Comparison of ENCODE assay signal across 8 cellular contexts in the genomic region with DNA sequence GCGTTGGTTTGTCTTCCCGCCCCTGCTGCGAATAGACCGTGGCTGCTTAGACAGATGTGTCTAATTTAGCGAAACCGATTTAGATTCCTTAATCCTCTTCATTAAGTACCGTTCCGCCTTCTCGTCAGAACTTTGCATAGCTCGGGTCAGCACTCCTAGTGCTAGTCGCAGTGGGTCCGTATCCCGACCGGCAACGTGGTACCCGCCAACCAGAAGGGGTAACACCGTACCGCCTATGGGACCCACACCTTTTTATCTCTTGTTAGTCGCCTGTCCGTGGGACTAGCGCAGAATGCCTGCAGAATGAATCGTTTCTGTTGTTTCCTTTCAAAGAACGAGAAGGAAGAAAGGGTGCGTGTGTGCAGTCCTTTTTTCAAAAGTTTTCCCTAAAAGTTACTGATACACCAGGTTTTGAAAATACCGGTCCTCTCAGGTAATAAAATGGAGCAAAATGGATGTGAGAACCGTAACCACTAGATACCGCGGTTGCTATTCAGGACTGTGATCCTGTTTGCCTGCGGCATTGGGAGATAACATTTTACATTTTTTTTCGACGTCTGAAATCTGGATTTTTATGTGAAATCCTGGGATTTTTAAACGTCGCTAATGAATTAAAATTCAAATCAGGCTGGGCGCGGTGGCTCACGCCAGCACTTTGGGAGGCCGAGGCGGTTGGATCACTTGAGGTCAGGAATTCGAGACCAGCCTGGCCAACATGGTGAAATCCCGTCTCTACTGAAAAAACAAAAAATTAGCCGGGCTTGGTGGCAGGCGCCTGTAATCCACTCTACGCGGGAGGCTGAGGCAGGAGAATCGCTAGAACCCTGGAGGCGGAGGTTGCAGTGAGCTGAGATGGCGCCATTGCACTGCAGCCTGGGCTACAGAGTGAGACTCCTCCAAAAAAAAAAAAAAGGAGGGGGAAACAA. TPM values are rescaled to one million over a fixed set of nuclear protein-coding genes. Genes with fewer than 3 reads are reported as not detected.
A peak's percentile ranks its signal among the peaks of the same experiment; 100 is the strongest.
DNase-seq lines count a peak whose midpoint lies in the region; ATAC-seq and TF ChIP-seq lines count a peak whose summit lies in the region.

No MANE protein-coding gene starts in this region.

- H3K4me3 Mint-ChIP-seq in GM23338, result peak overlapping the region; percentile 100
- H3K4me3 Mint-ChIP-seq in nephron, result peak overlapping the region; percentile 99 to 100 (median 100)

- H3K9me2 ChIP-seq in GM23338 (ENCODE audit: insufficient read depth), result no peaks in the 10 kb centered on the region

- TF ChIP-seq CTCF in GM23338 (conservative IDR thresholded peaks at IDR 0.05; ENCODE audit: low read depth in 2 of 2) (peak; percentile 11 to 46; a peak in 2 of 4 replicates), NB4 (IDR thresholded peaks at IDR 0.05; ENCODE audit: low read depth, low read length) (no peak), nephron (IDR thresholded peaks at IDR 0.05; ENCODE audit: unreplicated experiment in 3 of 3) (no peak)

- H3K27me3 ChIP-seq in GM23338 (ENCODE audit: insufficient read depth), result no peaks in the 10 kb centered on the region

- DNase-seq in GM23338 (ENCODE audit: low spot score) (peak; percentile 44), NB4 (ENCODE audit: low read depth) (no peak), ecto neural progenitor cell (ENCODE audit: low spot score) (peak; percentile 52), NCI-H524 (lab: John Stamatoyannopoulos, UW) (no peak), CD1c-positive myeloid dendritic cell (ENCODE audit: extremely low spot score) (no peak), cerebellar cortex (ENCODE audit: low spot score) (no peak)

- H3K27me3 Mint-ChIP-seq in GM23338 (ENCODE audit: insufficient read depth, low read depth, poor library complexity), result peaks cover 17% of the 10 kb centered on the region
- H3K27me3 Mint-ChIP-seq in nephron (ENCODE audit: low read depth), result no peaks in the 10 kb centered on the region

- H3K4me2 ChIP-seq in GM23338, result peak overlapping the region; percentile 96

- peaks cover 39% of the 10 kb centered on the region for H3K79me2 ChIP-seq in GM23338 (replicated peaks; ENCODE audit: insufficient read depth)

- peaks cover 18% of the 10 kb centered on the region for H3K4me1 ChIP-seq in GM23338 (ENCODE audit: insufficient read depth)

- H3K27ac Mint-ChIP-seq in GM23338 (peak overlapping the region; percentile 100), nephron (peak overlapping the region; percentile 99 to 100 (median 99))

- TF ChIP-seq POLR2A in GM18505 (IDR thresholded peaks at IDR 0.05; ENCODE audit: borderline replicate concordance, extremely low read depth, insufficient read depth, insufficient read length), result no peak
- no peak for TF ChIP-seq POLR2A in NB4 (IDR thresholded peaks at IDR 0.05; ENCODE audit: extremely low read depth, insufficient read length)

- peak; percentile 26 for ATAC-seq in GM18505 (IDR thresholded peaks at IDR 0.05; ENCODE audit: unreplicated experiment)
- ATAC-seq in GM23338, result peak; percentile 69

- peaks cover 25% of the 10 kb centered on the region for H3K36me3 ChIP-seq in GM23338 (ENCODE audit: insufficient read depth)

- H3K27ac ChIP-seq in GM23338 (ENCODE audit: low read depth), result peak overlapping the region; percentile 100

- H3K36me3 Mint-ChIP-seq in GM23338 (ENCODE audit: low read depth) (peaks cover 54% of the 10 kb centered on the region), nephron (ENCODE audit: low read depth) (peaks cover 42% of the 10 kb centered on the region)

- H3K4me1 Mint-ChIP-seq in GM23338, result peaks cover 26% of the 10 kb centered on the region
- peaks cover 46% of the 10 kb centered on the region for H3K4me1 Mint-ChIP-seq in nephron

- H4K20me1 ChIP-seq in GM23338 (replicated peaks; ENCODE audit: insufficient read depth), result peaks cover 20% of the 10 kb centered on the region

- peak overlapping the region; percentile 94 for H3K4me3 ChIP-seq in GM23338
- H3K4me3 ChIP-seq in NB4 (ENCODE audit: low read depth, low read length), result peak overlapping the region; percentile 90

- peaks cover 9% of the 10 kb centered on the region; the same call in 1 of the 2 replicates for H3F3A ChIP-seq in GM23338 (replicated peaks; ENCODE audit: low read depth)

- H3K9me3 Mint-ChIP-seq in GM23338 (peaks cover 6% of the 10 kb centered on the region; the same call in 2 of the 3 replicates), nephron (no peaks in the 10 kb centered on the region)

- peak overlapping the region; percentile 45; the same call in 1 of the 2 replicates for H2AFZ ChIP-seq in GM23338

TF ChIP-seq in GM23338, 12 proteins besides CTCF, POLR2A, EP300 and RAD21 (continues in another document):
- TF ChIP-seq, protein P1, sequence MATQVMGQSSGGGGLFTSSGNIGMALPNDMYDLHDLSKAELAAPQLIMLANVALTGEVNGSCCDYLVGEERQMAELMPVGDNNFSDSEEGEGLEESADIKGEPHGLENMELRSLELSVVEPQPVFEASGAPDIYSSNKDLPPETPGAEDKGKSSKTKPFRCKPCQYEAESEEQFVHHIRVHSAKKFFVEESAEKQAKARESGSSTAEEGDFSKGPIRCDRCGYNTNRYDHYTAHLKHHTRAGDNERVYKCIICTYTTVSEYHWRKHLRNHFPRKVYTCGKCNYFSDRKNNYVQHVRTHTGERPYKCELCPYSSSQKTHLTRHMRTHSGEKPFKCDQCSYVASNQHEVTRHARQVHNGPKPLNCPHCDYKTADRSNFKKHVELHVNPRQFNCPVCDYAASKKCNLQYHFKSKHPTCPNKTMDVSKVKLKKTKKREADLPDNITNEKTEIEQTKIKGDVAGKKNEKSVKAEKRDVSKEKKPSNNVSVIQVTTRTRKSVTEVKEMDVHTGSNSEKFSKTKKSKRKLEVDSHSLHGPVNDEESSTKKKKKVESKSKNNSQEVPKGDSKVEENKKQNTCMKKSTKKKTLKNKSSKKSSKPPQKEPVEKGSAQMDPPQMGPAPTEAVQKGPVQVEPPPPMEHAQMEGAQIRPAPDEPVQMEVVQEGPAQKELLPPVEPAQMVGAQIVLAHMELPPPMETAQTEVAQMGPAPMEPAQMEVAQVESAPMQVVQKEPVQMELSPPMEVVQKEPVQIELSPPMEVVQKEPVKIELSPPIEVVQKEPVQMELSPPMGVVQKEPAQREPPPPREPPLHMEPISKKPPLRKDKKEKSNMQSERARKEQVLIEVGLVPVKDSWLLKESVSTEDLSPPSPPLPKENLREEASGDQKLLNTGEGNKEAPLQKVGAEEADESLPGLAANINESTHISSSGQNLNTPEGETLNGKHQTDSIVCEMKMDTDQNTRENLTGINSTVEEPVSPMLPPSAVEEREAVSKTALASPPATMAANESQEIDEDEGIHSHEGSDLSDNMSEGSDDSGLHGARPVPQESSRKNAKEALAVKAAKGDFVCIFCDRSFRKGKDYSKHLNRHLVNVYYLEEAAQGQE (IDR thresholded peaks at IDR 0.05; ENCODE audit: unreplicated experiment), result no peak
- no peak for TF ChIP-seq JUNB (IDR thresholded peaks at IDR 0.05; ENCODE audit: unreplicated experiment)
- TF ChIP-seq ZNF114 (CRISPR knock-in tag; IDR thresholded peaks at IDR 0.05), result no peak
- TF ChIP-seq EZH2 (IDR thresholded peaks at IDR 0.05; ENCODE audit: low read depth, unreplicated experiment), result no peak
- TF ChIP-seq, protein P2, sequence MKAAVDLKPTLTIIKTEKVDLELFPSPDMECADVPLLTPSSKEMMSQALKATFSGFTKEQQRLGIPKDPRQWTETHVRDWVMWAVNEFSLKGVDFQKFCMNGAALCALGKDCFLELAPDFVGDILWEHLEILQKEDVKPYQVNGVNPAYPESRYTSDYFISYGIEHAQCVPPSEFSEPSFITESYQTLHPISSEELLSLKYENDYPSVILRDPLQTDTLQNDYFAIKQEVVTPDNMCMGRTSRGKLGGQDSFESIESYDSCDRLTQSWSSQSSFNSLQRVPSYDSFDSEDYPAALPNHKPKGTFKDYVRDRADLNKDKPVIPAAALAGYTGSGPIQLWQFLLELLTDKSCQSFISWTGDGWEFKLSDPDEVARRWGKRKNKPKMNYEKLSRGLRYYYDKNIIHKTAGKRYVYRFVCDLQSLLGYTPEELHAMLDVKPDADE (IDR thresholded peaks at IDR 0.05), result no peak
- TF ChIP-seq ZNF331 (CRISPR knock-in tag; IDR thresholded peaks at IDR 0.05; ENCODE audit: low read depth), result no peak

RNA-seq across cellular contexts. Expression of a gene that starts 1.0 kb away (rescaled TPM):
- 584 and 639 TPM in 2 replicates for total RNA-seq in GM23338 (2014; rRNA removed; shearing (Covaris generic))
- polyA plus RNA-seq in GM23338 (2016; fragmentation: Nextera tagmentation; extraction: Ambion mirVana), result 373 and 413 TPM in 2 replicates

RNA-seq across cellular contexts. Expression of a gene that starts 20.0 kb away (rescaled TPM):
- total RNA-seq in GM23338 (2014; rRNA removed; shearing (Covaris generic)), result 67.7 and 74.6 TPM in 2 replicates
- polyA plus RNA-seq in GM23338 (2016; fragmentation: Nextera tagmentation; extraction: Ambion mirVana), result 34.8 and 36.0 TPM in 2 replicates

RNA-seq across cellular contexts. Expression of a gene that starts 52.8 kb away (rescaled TPM):
- 3.0 and 3.3 TPM in 2 replicates for total RNA-seq in GM23338 (2014; rRNA removed; shearing (Covaris generic))
- 7.7 and 11.3 TPM in 2 replicates for polyA plus RNA-seq in GM23338 (2016; fragmentation: Nextera tagmentation; extraction: Ambion mirVana)

Comparison
In these comparisons a context has a peak if more than half of its experiments do, and no peak if none do; other contexts are left out.
1. DNase-seq: peak in GM23338 (single experiment) and ecto neural progenitor cell (single experiment); none in NB4 (single experiment), NCI-H524 (0 of 2), CD1c-positive myeloid dendritic cell (single experiment) and cerebellar cortex (single experiment).
2. CTCF ChIP-seq: peak in GM23338 (2 of 2); none in NB4 (single experiment) and nephron (0 of 3).